ENCODE assay signal across 26 cellular contexts in the genomic region with DNA sequence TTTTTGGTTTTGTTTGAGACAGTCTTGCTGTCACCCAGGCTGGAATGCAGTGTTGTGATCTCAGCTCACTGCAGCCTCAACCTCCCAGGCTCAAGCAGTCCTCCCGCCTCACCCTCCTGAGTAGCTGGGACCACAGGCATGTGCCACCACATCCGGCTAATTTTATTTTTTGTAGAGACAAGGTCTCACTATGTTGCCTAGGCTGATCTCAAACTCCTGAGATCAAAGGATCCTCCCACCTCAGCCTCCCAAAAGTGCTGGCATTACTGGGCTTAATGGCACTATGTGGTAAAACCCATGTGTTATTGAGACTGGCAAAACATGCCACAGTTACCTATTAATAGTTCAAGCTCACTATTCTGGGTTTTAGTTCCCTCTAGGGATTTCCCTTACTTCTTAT. TPM values are rescaled to one million over a fixed set of nuclear protein-coding genes. Genes with fewer than 3 reads are reported as not detected.
DNase-seq lines count a peak whose midpoint lies in the region; ATAC-seq and TF ChIP-seq lines count a peak whose summit lies in the region.
"Had no signal": no experiment of that assay in that cellular context is flagged by ENCODE, and none has a peak within 500 bp of the region (broad histone marks: within the 10 kb centered on the region; RNA-seq: fewer than 3 reads in every experiment).

No MANE protein-coding gene starts in this region.

- peaks cover 64% of the 10 kb centered on the region for H3K36me3 ChIP-seq in BLaER1
- H3K36me3 ChIP-seq in spleen, result peaks cover 0 to 73% (median 9%) of the 10 kb centered on the region in 6 donors

- H3K4me1 ChIP-seq in BLaER1 (peaks cover 22% of the 10 kb centered on the region), spleen (no peaks in the 10 kb centered on the region)

- CTCF ChIA-PET in RWPE1 (lab: Yijun Ruan, JAX), result interaction anchor here (0.6 kb wide), 1 partner anchor 100 kb away, joined by 5 read pairs; no protein-coding TSS in a partner anchor

- peak overlapping the region; percentile 59 for H3K4me2 ChIP-seq in BLaER1

- H3K27me3 ChIP-seq in BLaER1 (no peaks in the 10 kb centered on the region), spleen (replicated peaks in 1 of 7) (no peaks in the 10 kb centered on the region)

- H3K9me3 Mint-ChIP-seq in stimulated activated effector memory CD8-positive, alpha-beta T cell treated with anti-CD3 and anti-CD28 coated beads, Interleukin-12 subunit alpha, Interleukin-12 subunit beta, amount 100 ng/mL, for 72 hours, result no peaks in the 10 kb centered on the region
- H3K9me3 Mint-ChIP-seq: activated CD4-positive, alpha-beta memory T cell treated with anti-CD3 and anti-CD28 coated beads for 36 hours; activated naive CD4-positive, alpha-beta T cell treated with anti-CD3 and anti-CD28 coated beads, Interleukin-2, amount 50 U/mL, for 24 hours; activated T-helper 17 cell treated with anti-CD3 and anti-CD28 coated beads, Interleukin-2, amount 50 U/mL, for 72 hours; central memory CD8-positive, alpha-beta T cell; stimulated activated naive CD8-positive, alpha-beta T cell treated with anti-CD3 and anti-CD28 coated beads, Interleukin-15, amount 100 ng/mL, for 72 hours had no signal

- no peak overlapping the region for H3K27ac Mint-ChIP-seq in stimulated activated effector memory CD8-positive, alpha-beta T cell treated with anti-CD3 and anti-CD28 coated beads, Interleukin-12 subunit alpha, Interleukin-12 subunit beta, amount 100 ng/mL, for 72 hours
- H3K27ac Mint-ChIP-seq: activated CD4-positive, alpha-beta memory T cell treated with anti-CD3 and anti-CD28 coated beads for 36 hours; activated naive CD4-positive, alpha-beta T cell treated with anti-CD3 and anti-CD28 coated beads, Interleukin-2, amount 50 U/mL, for 24 hours; activated T-helper 17 cell treated with anti-CD3 and anti-CD28 coated beads, Interleukin-2, amount 50 U/mL, for 72 hours; B cell had no signal

- TF ChIP-seq CTCF in RWPE1 (conservative IDR thresholded peaks at IDR 0.05; ENCODE audit: low read depth) (no peak), spleen (IDR thresholded peaks at IDR 0.05 in 8 of 11, conservative IDR thresholded peaks at IDR 0.05 in 3 of 11) (no peak), lower leg skin (IDR thresholded peaks at IDR 0.05) (no peak)

- TF ChIP-seq POLR2A in spleen (IDR thresholded peaks at IDR 0.05) (no peak), lower leg skin (IDR thresholded peaks at IDR 0.05) (no peak)

- no peak overlapping the region for H3K27ac ChIP-seq in BLaER1
- peak overlapping the region; percentile 42 for H3K27ac ChIP-seq in RWPE1
- peak overlapping the region; percentile 95 for H3K27ac ChIP-seq in epithelial cell of prostate
- H3K27ac ChIP-seq in spleen, result no peak overlapping the region

- no peaks in the 10 kb centered on the region for H3K4me1 Mint-ChIP-seq in stimulated activated effector memory CD8-positive, alpha-beta T cell treated with anti-CD3 and anti-CD28 coated beads, Interleukin-12 subunit alpha, Interleukin-12 subunit beta, amount 100 ng/mL, for 72 hours
- H3K4me1 Mint-ChIP-seq: activated naive CD4-positive, alpha-beta T cell treated with anti-CD3 and anti-CD28 coated beads, Interleukin-2, amount 50 U/mL, for 24 hours; activated T-helper 17 cell treated with anti-CD3 and anti-CD28 coated beads, Interleukin-2, amount 50 U/mL, for 72 hours; B cell; central memory CD8-positive, alpha-beta T cell; stimulated activated naive CD8-positive, alpha-beta T cell treated with anti-CD3 and anti-CD28 coated beads, Interleukin-15, amount 100 ng/mL, for 72 hours had no signal

- 92 to 97% (median 95%) methylated on average over 2 of the region's 2 CpGs for WGBS in spleen, 5 donors
- 93 to 98% methylated on average over 2 of the region's 2 CpGs for WGBS in lower leg skin, 2 donors

- H3K4me3 Mint-ChIP-seq in stimulated activated effector memory CD8-positive, alpha-beta T cell treated with anti-CD3 and anti-CD28 coated beads, Interleukin-12 subunit alpha, Interleukin-12 subunit beta, amount 100 ng/mL, for 72 hours, result no peak overlapping the region
- H3K4me3 Mint-ChIP-seq: activated CD4-positive, alpha-beta memory T cell treated with anti-CD3 and anti-CD28 coated beads for 36 hours; activated naive CD4-positive, alpha-beta T cell treated with anti-CD3 and anti-CD28 coated beads, Interleukin-2, amount 50 U/mL, for 24 hours; activated T-helper 17 cell treated with anti-CD3 and anti-CD28 coated beads, Interleukin-2, amount 50 U/mL, for 72 hours; B cell; central memory CD8-positive, alpha-beta T cell; stimulated activated naive CD8-positive, alpha-beta T cell treated with anti-CD3 and anti-CD28 coated beads, Interleukin-15, amount 100 ng/mL, for 72 hours had no signal

- 0 out of 2 replicates have a peak, but pooled peaks cover 11% of the 10 kb centered on the region for H4K20me1 ChIP-seq in BLaER1

- DNase-seq in HT1080 (ENCODE audit: low read depth), result peak; percentile 80
- no peak for DNase-seq in RWPE1 (ENCODE audit: low spot score)
- DNase-seq in epithelial cell of prostate (ENCODE audit: low read depth, low spot score), result no peak
- DNase-seq in spleen, result no peak
- DNase-seq in stimulated activated effector memory CD8-positive, alpha-beta T cell treated with anti-CD3 and anti-CD28 coated beads, Interleukin-12 subunit alpha, Interleukin-12 subunit beta, amount 100 ng/mL, for 72 hours (ENCODE audit: low spot score in 2 of 2), result no peak
- no peak for DNase-seq in NCI-H1105 treated with DMSO at 0.1 percent for 48 hours (lab: John Stamatoyannopoulos, UW)
- no peak for DNase-seq in lower leg skin (ENCODE audit: low spot score in 2 of 2)
- DNase-seq: activated CD4-positive, alpha-beta memory T cell treated with anti-CD3 and anti-CD28 coated beads for 36 hours; activated CD4-positive, CD25-positive, alpha-beta regulatory T cell; activated CD8-positive, alpha-beta memory T cell treated with anti-CD3 and anti-CD28 coated beads, Interleukin-2, amount 50 U/mL, for 48 hours; DMS79; kidney glomerular epithelial cell; NCI-H187 treated with DMSO at 0.1 percent for 48 hours; NCI-H69; stimulated activated CD4-positive, alpha-beta T cell treated with anti-CD3 and anti-CD28 coated beads, Interleukin-15, amount 100 ng/mL, for 24 hours; stimulated activated naive CD8-positive, alpha-beta T cell treated with anti-CD3 and anti-CD28 coated beads, Interleukin-15, amount 100 ng/mL, for 72 hours; T1000; trophoblast cell had no signal

- H3K36me3 Mint-ChIP-seq in stimulated activated effector memory CD8-positive, alpha-beta T cell treated with anti-CD3 and anti-CD28 coated beads, Interleukin-12 subunit alpha, Interleukin-12 subunit beta, amount 100 ng/mL, for 72 hours, result peaks cover 26% of the 10 kb centered on the region
- H3K36me3 Mint-ChIP-seq: activated CD4-positive, alpha-beta memory T cell treated with anti-CD3 and anti-CD28 coated beads for 36 hours had no signal

- H3K4me3 ChIP-seq in BLaER1 (no peak overlapping the region), spleen (no peak overlapping the region), lower leg skin (ENCODE audit: low read depth, poor library complexity, severe bottlenecking) (no peak overlapping the region)

- intact Hi-C loops in spleen (cut with DNase I; ENCODE audit: low total_unique reads), result no loop called here
- intact Hi-C loops in lower leg skin (cut with DNase I; ENCODE audit: low total_unique reads), result no loop called here

- POLR2A ChIA-PET in RWPE1 (lab: Yijun Ruan, JAX; ENCODE audit: low non-redundant PET), result no interaction called here

- H3K9me3 ChIP-seq in BLaER1, result no peaks in the 10 kb centered on the region
- H3K9me3 ChIP-seq in spleen, result no peaks in the 10 kb centered on the region

- ATAC-seq in stimulated activated effector memory CD8-positive, alpha-beta T cell treated with anti-CD3 and anti-CD28 coated beads, Interleukin-12 subunit alpha, Interleukin-12 subunit beta, amount 100 ng/mL, for 72 hours, result no peak
- ATAC-seq: activated T-helper 17 cell treated with anti-CD3 and anti-CD28 coated beads, Interleukin-2, amount 50 U/mL, for 72 hours; Right ventricle myocardium inferior; sciatic nerve; stimulated activated naive CD8-positive, alpha-beta T cell treated with anti-CD3 and anti-CD28 coated beads, Interleukin-15, amount 100 ng/mL, for 72 hours had no signal

- H3K9ac ChIP-seq in BLaER1, result no peak overlapping the region

RNA-seq across cellular contexts. Expression of a gene that starts 51.2 kb away (rescaled TPM):
- 4.7 and 5.2 TPM in 2 replicates for total RNA-seq in HT1080 (2014; rRNA removed; shearing (Covaris generic))
- 4.5 and 4.8 TPM in 2 replicates for polyA plus RNA-seq in HT1080 (2015; cell fraction: cytosol; rRNA removed)
- polyA plus RNA-seq in HT1080 (2015; cell fraction: nucleus; rRNA removed), result 6.8 and 7.4 TPM in 2 replicates
- total RNA-seq in spleen (1 to 10 TPM in 4 of 7 donors, under 1 TPM in 3; 0.41 to 2.9 (median 1.0) TPM), lower leg skin (1 to 10 TPM in 1 of 4 donors, under 1 TPM in 1, not detected in 2; 0.17 to 1.1 TPM)
- under 1 TPM; 0.33 to 0.83 (median 0.61) TPM for polyA plus RNA-seq in spleen
- total RNA-seq: lung microvascular endothelial cell had no signal

Comparison
In these comparisons a context has a peak if more than half of its experiments do, and no peak if none do; other contexts are left out.
1. H3K27ac ChIP-seq: peak in RWPE1 (single experiment) and epithelial cell of prostate (single experiment); none in BLaER1 (single experiment) and spleen (0 of 8).